ENCODE assay signal across 1 cellular context in the genomic region with DNA sequence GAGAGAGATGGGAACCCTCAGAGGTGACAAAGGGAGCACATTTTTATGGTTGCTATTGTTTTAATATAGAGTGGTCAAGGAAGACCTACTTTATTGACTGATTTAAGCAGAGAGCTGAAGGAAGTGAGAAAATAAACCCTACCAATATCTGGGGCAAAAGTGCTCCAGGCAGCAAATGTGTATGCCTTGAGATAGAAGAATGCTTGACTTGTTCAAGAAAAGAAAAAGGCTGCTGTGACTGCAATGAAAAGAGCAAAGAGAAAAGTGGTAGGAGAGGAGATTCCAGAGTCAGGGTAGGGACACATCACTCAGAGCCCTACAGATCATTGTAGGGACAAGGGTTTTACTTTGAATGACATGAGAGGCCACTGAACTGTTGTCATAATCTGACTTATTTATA.
TF ChIP-seq lines count a peak whose summit lies in the region.

No MANE protein-coding gene starts in this region.

TF ChIP-seq in K562, 482 proteins besides CTCF, POLR2A, EP300 and RAD21:
- TF ChIP-seq COPS2 (conservative IDR thresholded peaks at IDR 0.05) = no peak
